ENCODE assay signal across 8 cellular contexts in the genomic region with DNA sequence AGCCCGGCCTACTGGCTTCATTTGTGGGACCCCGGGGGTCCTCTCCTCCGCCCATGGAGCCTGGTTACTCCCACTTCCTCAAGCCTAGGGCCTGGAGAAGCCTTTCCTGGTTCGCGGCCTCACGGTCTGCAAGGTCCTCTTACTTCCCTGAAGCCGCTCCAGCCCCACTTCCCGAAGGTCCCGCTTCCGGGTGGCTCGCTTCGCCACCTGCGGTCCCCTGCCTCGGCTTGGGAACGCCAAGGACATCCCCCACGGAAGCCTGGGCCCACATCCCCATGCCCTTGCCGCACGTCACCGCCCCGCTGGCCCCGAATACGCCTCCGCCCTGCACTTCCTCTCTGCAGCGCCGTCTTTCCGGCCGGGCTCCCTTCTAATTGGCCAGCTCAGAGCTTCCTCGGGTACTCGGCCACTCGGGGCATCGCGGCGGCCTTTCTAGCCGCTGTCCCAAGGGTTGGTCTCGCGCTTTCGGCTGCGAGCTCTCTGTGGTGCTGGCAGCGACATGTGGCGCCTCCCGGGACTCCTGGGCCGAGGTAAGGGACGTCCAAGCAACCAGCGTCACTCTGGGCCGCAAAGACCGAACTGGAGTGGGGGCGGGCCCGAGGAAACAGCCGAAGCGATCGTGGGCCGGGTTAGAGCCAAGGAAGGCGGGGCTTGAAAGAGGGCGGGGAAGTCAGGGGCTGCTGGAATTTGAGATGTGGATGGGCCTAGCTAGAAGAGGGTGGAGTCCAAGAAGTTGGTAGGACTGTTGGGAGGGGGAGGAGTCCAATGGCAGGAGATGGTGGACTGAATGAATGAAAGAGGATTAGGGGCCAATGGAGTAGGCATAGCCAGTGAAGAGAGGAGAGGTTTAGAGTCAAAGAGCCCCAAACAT. TPM values are rescaled to one million over a fixed set of nuclear protein-coding genes. Genes with fewer than 3 reads are reported as not detected.
DNase-seq lines count a peak whose midpoint lies in the region; ATAC-seq and TF ChIP-seq lines count a peak whose summit lies in the region.

A gene with protein sequence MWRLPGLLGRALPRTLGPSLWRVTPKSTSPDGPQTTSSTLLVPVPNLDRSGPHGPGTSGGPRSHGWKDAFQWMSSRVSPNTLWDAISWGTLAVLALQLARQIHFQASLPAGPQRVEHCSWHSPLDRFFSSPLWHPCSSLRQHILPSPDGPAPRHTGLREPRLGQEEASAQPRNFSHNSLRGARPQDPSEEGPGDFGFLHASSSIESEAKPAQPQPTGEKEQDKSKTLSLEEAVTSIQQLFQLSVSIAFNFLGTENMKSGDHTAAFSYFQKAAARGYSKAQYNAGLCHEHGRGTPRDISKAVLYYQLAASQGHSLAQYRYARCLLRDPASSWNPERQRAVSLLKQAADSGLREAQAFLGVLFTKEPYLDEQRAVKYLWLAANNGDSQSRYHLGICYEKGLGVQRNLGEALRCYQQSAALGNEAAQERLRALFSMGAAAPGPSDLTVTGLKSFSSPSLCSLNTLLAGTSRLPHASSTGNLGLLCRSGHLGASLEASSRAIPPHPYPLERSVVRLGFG (plus strand): TSS at position 429 of the 871 bp plus-strand sequence. CDS start 71 bp downstream, at position 500.

- DNase-seq in DND-41 (peak; percentile 95), RWPE1 (ENCODE audit: low spot score) (peak; percentile 99), fibroblast of lung (ENCODE audit: low read depth in 2 of 2) (peak; percentile 92 to 93)
- DNase-seq in naive thymus-derived CD8-positive, alpha-beta T cell = peak; percentile 75 to 93 (median 88)
- peak; percentile 73 to 97 (median 90) for DNase-seq in stimulated activated naive CD4-positive, alpha-beta T cell (lab: John Stamatoyannopoulos, UW)

- peaks cover 9% of the 10 kb centered on the region for H3K79me2 ChIP-seq in DND-41 (ENCODE audit: insufficient read depth, low read length)
- peaks cover 7% of the 10 kb centered on the region for H3K79me2 ChIP-seq in fibroblast of lung (ENCODE audit: control insufficient read depth, insufficient read depth, low read length)

- H3K9ac ChIP-seq in DND-41 (ENCODE audit: low read depth, low read length) = peak within 1 kb of the TSS; percentile 71
- H3K9ac ChIP-seq in fibroblast of lung (ENCODE audit: insufficient read depth, low read length) = peak within 1 kb of the TSS; percentile 92

- H3K4me1 ChIP-seq in DND-41 (ENCODE audit: insufficient read depth, low read length) (peaks cover 22% of the 10 kb centered on the region), fibroblast of lung (ENCODE audit: control insufficient read depth, extremely low read depth, insufficient read depth, low read length) (peaks cover 6% of the 10 kb centered on the region)

- H3K27me3 ChIP-seq in DND-41 (ENCODE audit: insufficient read depth, low read length, poor library complexity) (no peaks in the 10 kb centered on the region), fibroblast of lung (ENCODE audit: control insufficient read depth, insufficient read depth, low read length) (no peaks in the 10 kb centered on the region)

- H3K4me1 Mint-ChIP-seq in activated T-helper 17 cell treated with anti-CD3 and anti-CD28 coated beads, Interleukin-2, amount 50 U/mL, for 72 hours = peaks cover 14% of the 10 kb centered on the region
- peaks cover 20 to 37% (median 29%) of the 10 kb centered on the region in 4 donors for H3K4me1 Mint-ChIP-seq in naive thymus-derived CD8-positive, alpha-beta T cell

- H3K9me3 Mint-ChIP-seq in activated T-helper 17 cell treated with anti-CD3 and anti-CD28 coated beads, Interleukin-2, amount 50 U/mL, for 72 hours = no peaks in the 10 kb centered on the region
- H3K9me3 Mint-ChIP-seq in naive thymus-derived CD8-positive, alpha-beta T cell = no peaks in the 10 kb centered on the region

- H3K27me3 Mint-ChIP-seq in activated T-helper 17 cell treated with anti-CD3 and anti-CD28 coated beads, Interleukin-2, amount 50 U/mL, for 72 hours = no peaks in the 10 kb centered on the region
- no peaks in the 10 kb centered on the region for H3K27me3 Mint-ChIP-seq in naive thymus-derived CD8-positive, alpha-beta T cell

- CTCF ChIA-PET in RWPE1 (lab: Yijun Ruan, JAX) = interaction anchor here (0.6 to 1.9 kb wide), 5 partner anchors 9 to 177 kb away, joined by 3 to 9 read pairs (median 3); no protein-coding TSS in a partner anchor

- POLR2A ChIA-PET in RWPE1 (lab: Yijun Ruan, JAX; ENCODE audit: low non-redundant PET) = interaction anchor here (0.5 to 2.0 kb wide), 6 partner anchors 14 to 966 kb away, joined by 3 to 11 read pairs (median 4); a partner anchor contains a TSS
- POLR2A ChIA-PET in naive thymus-derived CD8-positive, alpha-beta T cell (lab: Charles Lee) = interaction anchor here (0.7 to 2.5 kb wide), 20 partner anchors 9 to 306 kb away, joined by 3 to 30 read pairs (median 5); a partner anchor contains a TSS

- H3K36me3 ChIP-seq in DND-41 (ENCODE audit: insufficient read depth, low read length) (peaks cover 34% of the 10 kb centered on the region), KOPT-K1 (ENCODE audit: insufficient read depth, low read length) (peaks cover 36% of the 10 kb centered on the region), fibroblast of lung (ENCODE audit: control insufficient read depth, insufficient read depth, low read length) (peaks cover 16% of the 10 kb centered on the region)

- TF ChIP-seq CTCF in DND-41 (IDR thresholded peaks at IDR 0.05; ENCODE audit: borderline replicate concordance, extremely low read depth, low read length, poor library complexity, severe bottlenecking) (no peak), RWPE1 (conservative IDR thresholded peaks at IDR 0.05; ENCODE audit: low read depth) (no peak), fibroblast of lung (conservative IDR thresholded peaks at IDR 0.05 in 1 of 2, IDR thresholded peaks at IDR 0.05 in 1 of 2; ENCODE audit: low read depth in 1 of 2, low read length in 2 of 2) (no peak)

- peak within 1 kb of the TSS; percentile 81 for H2AFZ ChIP-seq in DND-41 (ENCODE audit: low read depth, low read length)
- peak within 1 kb of the TSS; percentile 61 for H2AFZ ChIP-seq in fibroblast of lung (ENCODE audit: low read length)

- H3K4me3 ChIP-seq in DND-41 (ENCODE audit: low read depth in 1 of 2, low read length in 2 of 2) (peak within 1 kb of the TSS; percentile 54 to 76), fibroblast of lung (replicated peaks in 1 of 4; ENCODE audit: control extremely low read depth in 1 of 4, insufficient read depth in 1 of 4, low read depth in 3 of 4, low read length in 4 of 4) (peak within 1 kb of the TSS; percentile 69 to 90 (median 88))

- ATAC-seq in DND-41 (ENCODE audit: insufficient read depth, low read depth) = peak; percentile 94
- ATAC-seq in GM21786 (IDR thresholded peaks at IDR 0.05; ENCODE audit: unreplicated experiment) = peak; percentile 96
- ATAC-seq in activated T-helper 17 cell treated with anti-CD3 and anti-CD28 coated beads, Interleukin-2, amount 50 U/mL, for 72 hours (replicated peaks) = peak; percentile 96
- peak; percentile 95 to 97 for ATAC-seq in naive thymus-derived CD8-positive, alpha-beta T cell

- H3K4me2 ChIP-seq in DND-41 (ENCODE audit: insufficient read depth, low read length) = peak within 1 kb of the TSS; percentile 92
- H3K4me2 ChIP-seq in fibroblast of lung (ENCODE audit: extremely low read depth, insufficient read depth, low read length) = peak within 1 kb of the TSS; percentile 99

- H3K4me3 Mint-ChIP-seq in activated T-helper 17 cell treated with anti-CD3 and anti-CD28 coated beads, Interleukin-2, amount 50 U/mL, for 72 hours = peak within 1 kb of the TSS; percentile 97
- H3K4me3 Mint-ChIP-seq in naive thymus-derived CD8-positive, alpha-beta T cell = peak within 1 kb of the TSS; percentile 88 to 96 (median 94)

- H3K9me3 ChIP-seq in DND-41 (ENCODE audit: insufficient read depth, low read length, severe bottlenecking) (no peaks in the 10 kb centered on the region), KOPT-K1 (ENCODE audit: insufficient read depth, low read length, poor library complexity, severe bottlenecking) (no peaks in the 10 kb centered on the region), fibroblast of lung (ENCODE audit: control insufficient read depth, insufficient read depth, low read depth, low read length) (no peaks in the 10 kb centered on the region)

- H3K27ac Mint-ChIP-seq in activated T-helper 17 cell treated with anti-CD3 and anti-CD28 coated beads, Interleukin-2, amount 50 U/mL, for 72 hours = peak within 1 kb of the TSS; percentile 99
- peak within 1 kb of the TSS; percentile 93 to 98 (median 98) for H3K27ac Mint-ChIP-seq in naive thymus-derived CD8-positive, alpha-beta T cell

- H4K20me1 ChIP-seq in DND-41 (ENCODE audit: insufficient read depth, low read length) (peaks cover 3% of the 10 kb centered on the region; the same call in 1 of the 2 replicates), fibroblast of lung (ENCODE audit: control insufficient read depth, extremely low read depth, insufficient read depth, low read length) (no peaks in the 10 kb centered on the region)

- H3K27ac ChIP-seq in DND-41 (ENCODE audit: low read length) = peak within 1 kb of the TSS; percentile 89
- H3K27ac ChIP-seq in KOPT-K1 (ENCODE audit: low read depth, low read length, poor library complexity, severe bottlenecking) = peak within 1 kb of the TSS; percentile 89
- peak within 1 kb of the TSS; percentile 94 for H3K27ac ChIP-seq in RWPE1
- peak within 1 kb of the TSS; percentile 94 for H3K27ac ChIP-seq in fibroblast of lung (ENCODE audit: insufficient read depth, low read length)

- peaks cover 48% of the 10 kb centered on the region for H3K36me3 Mint-ChIP-seq in activated T-helper 17 cell treated with anti-CD3 and anti-CD28 coated beads, Interleukin-2, amount 50 U/mL, for 72 hours (ENCODE audit: low read depth)
- peaks cover 1 to 37% (median 14%) of the 10 kb centered on the region in 3 donors for H3K36me3 Mint-ChIP-seq in naive thymus-derived CD8-positive, alpha-beta T cell

RNA-seq across cellular contexts. Expression of the gene that starts here (rescaled TPM):
- 10 to 100 TPM; 80.4 to 82.8 TPM for total RNA-seq in activated T-helper 17 cell treated with anti-CD3 and anti-CD28 coated beads, Interleukin-2, amount 50 U/mL, for 72 hours
- 30.6 and 38.6 TPM in 2 replicates for total RNA-seq in fibroblast of lung
- polyA plus RNA-seq in fibroblast of lung = 34.0 and 40.5 TPM in 2 replicates
- polyA plus RNA-seq in fibroblast of lung (2012) = 37.7 and 37.9 TPM in 2 replicates
- 72.8 and 108 TPM in 2 replicates for polyA minus RNA-seq in fibroblast of lung (ENCODE audit: low replicate concordance)
- 10 to 100 TPM; 89.8 to 97.1 TPM for total RNA-seq in naive thymus-derived CD8-positive, alpha-beta T cell
- polyA plus RNA-seq in naive thymus-derived CD8-positive, alpha-beta T cell = 10 to 100 TPM; 28.2 to 33.5 (median 31.4) TPM

Comparison
In these comparisons a context has a peak if more than half of its experiments do, and no peak if none do; other contexts are left out.
1. Peak in every context shown above with its lines: DNase-seq, ATAC-seq, H3K4me3 ChIP-seq and H3K27ac ChIP-seq.